1 cellular context compared by ENCODE assay signal in the genomic region with DNA sequence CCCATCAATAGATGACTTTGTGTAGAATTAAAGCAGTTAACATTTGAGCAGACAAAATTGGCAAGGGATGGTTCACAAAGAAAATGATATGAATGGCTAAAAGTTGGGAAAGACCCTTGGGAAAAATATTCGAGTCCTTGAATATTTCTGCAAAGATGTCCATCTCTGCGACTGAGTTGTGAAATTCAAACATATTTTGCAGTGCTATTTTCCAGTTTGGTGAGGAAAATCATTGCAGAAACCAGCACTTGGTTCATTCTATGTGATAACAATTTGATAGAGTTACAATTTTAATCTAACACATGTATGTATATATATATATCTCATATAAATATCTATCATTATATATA.
TF ChIP-seq lines count a peak whose summit lies in the region.

No MANE protein-coding gene starts in this region.

TF ChIP-seq in IMR-90, 13 proteins besides CTCF, POLR2A, EP300 and RAD21 (continued from another document):
- TF ChIP-seq BHLHE40 (IDR thresholded peaks at IDR 0.05; ENCODE audit: low read depth, low read length) (no peak), RCOR1 (IDR thresholded peaks at IDR 0.05; ENCODE audit: insufficient replicate concordance, low read length) (no peak), MAFK (IDR thresholded peaks at IDR 0.05; ENCODE audit: low read depth, low read length) (no peak), SMC3 (IDR thresholded peaks at IDR 0.05; ENCODE audit: low read depth, low read length) (no peak), RFX5 (IDR thresholded peaks at IDR 0.05; ENCODE audit: low read depth, low read length) (no peak), CEBPB (IDR thresholded peaks at IDR 0.05; ENCODE audit: low read depth, low read length) (no peak), NFE2L2 (IDR thresholded peaks at IDR 0.05; ENCODE audit: low read depth, low read length) (no peak)
- TF ChIP-seq, protein P1, sequence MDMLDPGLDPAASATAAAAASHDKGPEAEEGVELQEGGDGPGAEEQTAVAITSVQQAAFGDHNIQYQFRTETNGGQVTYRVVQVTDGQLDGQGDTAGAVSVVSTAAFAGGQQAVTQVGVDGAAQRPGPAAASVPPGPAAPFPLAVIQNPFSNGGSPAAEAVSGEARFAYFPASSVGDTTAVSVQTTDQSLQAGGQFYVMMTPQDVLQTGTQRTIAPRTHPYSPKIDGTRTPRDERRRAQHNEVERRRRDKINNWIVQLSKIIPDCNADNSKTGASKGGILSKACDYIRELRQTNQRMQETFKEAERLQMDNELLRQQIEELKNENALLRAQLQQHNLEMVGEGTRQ (IDR thresholded peaks at IDR 0.05; ENCODE audit: low read depth, low read length) = no peak
- TF ChIP-seq, protein P2, sequence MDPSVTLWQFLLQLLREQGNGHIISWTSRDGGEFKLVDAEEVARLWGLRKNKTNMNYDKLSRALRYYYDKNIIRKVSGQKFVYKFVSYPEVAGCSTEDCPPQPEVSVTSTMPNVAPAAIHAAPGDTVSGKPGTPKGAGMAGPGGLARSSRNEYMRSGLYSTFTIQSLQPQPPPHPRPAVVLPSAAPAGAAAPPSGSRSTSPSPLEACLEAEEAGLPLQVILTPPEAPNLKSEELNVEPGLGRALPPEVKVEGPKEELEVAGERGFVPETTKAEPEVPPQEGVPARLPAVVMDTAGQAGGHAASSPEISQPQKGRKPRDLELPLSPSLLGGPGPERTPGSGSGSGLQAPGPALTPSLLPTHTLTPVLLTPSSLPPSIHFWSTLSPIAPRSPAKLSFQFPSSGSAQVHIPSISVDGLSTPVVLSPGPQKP (IDR thresholded peaks at IDR 0.05; ENCODE audit: borderline replicate concordance, low read depth, low read length) = no peak
